Comparison of ENCODE assay signal across 18 cellular contexts in genomic region chr6:127608554-127609270, GRCh38. TPM values are rescaled to one million over a fixed set of nuclear protein-coding genes. Genes with fewer than 3 reads are reported as not detected.
DNase-seq lines count a peak whose midpoint lies in the region; ATAC-seq, FAIRE-seq and TF ChIP-seq lines count a peak whose summit lies in the region.
"Had no signal": no experiment of that assay in that cellular context is flagged by ENCODE, and none has a peak within 500 bp of the region (broad histone marks: within the 10 kb centered on the region; RNA-seq: fewer than 3 reads in every experiment).

No MANE protein-coding gene starts in this region.

- H3K9ac ChIP-seq in PC-3 (ENCODE audit: low read length), result no peak overlapping the region

- H3K9me3 ChIP-seq in PC-3 (ENCODE audit: low read length), result no peaks in the 10 kb centered on the region

- intact Hi-C loops in PC-3 (cut with micrococcal nuclease), result no loop called here

- FAIRE-seq in GM12891 (lab: Jason Lieb, UNC), result peak; percentile 9
- peak; percentile 5 for FAIRE-seq in GM12892 (lab: Jason Lieb, UNC)
- FAIRE-seq: GM12878, GM19239, K562 had no signal

- H3K4me2 ChIP-seq in PC-3 (ENCODE audit: low read length), result no peak overlapping the region

- TF ChIP-seq POLR2A in GM12891 (IDR thresholded peaks at IDR 0.05; ENCODE audit: low read depth, low read length) (no peak), GM12892 (IDR thresholded peaks at IDR 0.05; ENCODE audit: low read depth, low read length) (no peak)

- H3K27ac ChIP-seq in PC-3 (ENCODE audit: low read length) (no peak overlapping the region), foreskin keratinocyte (no peak overlapping the region)

- no peaks in the 10 kb centered on the region for H3K36me3 ChIP-seq in PC-3 (ENCODE audit: low read depth, low read length)

- no peak overlapping the region for H3K4me3 ChIP-seq in PC-3 (ENCODE audit: low read length)
- H3K4me3 ChIP-seq: GM12878, K562 had no signal

- DNase-seq in GM12891 (ENCODE audit: insufficient read length, low spot score) (no peak), GM12892 (ENCODE audit: insufficient read length) (no peak), PC-3 (peak; percentile 46), foreskin keratinocyte (peak in 1 of 2 donors; percentile 36), NCI-H2171 (lab: John Stamatoyannopoulos, UW) (no peak)
- DNase-seq: CD8-positive, alpha-beta T cell; COR-L47; DMS79 had no signal

- no peaks in the 10 kb centered on the region for H3K79me2 ChIP-seq in PC-3 (ENCODE audit: low read length)

- no TSS peak for BruUV-seq in PC-3 (replicated peaks; lab: Mats Ljungman, UMichigan)

- no peak overlapping the region for H2AFZ ChIP-seq in PC-3 (ENCODE audit: low read length)

- ATAC-seq in PC-3, result peak; percentile 35
- peak; percentile 50 for ATAC-seq in foreskin keratinocyte
- ATAC-seq in GM21390 (IDR thresholded peaks at IDR 0.05; ENCODE audit: unreplicated experiment), result no peak
- no peak for ATAC-seq in GM18867 (IDR thresholded peaks at IDR 0.05; ENCODE audit: unreplicated experiment)
- ATAC-seq: CD8-positive, alpha-beta T cell; GM12878; HCT116; K562 had no signal

- H3K27me3 ChIP-seq in PC-3 (ENCODE audit: low read length) (no peaks in the 10 kb centered on the region), foreskin keratinocyte (peaks cover 3% of the 10 kb centered on the region)

- H3F3A ChIP-seq in PC-3 (ENCODE audit: low read length, unreplicated experiment), result no peaks in the 10 kb centered on the region

- no peaks in the 10 kb centered on the region for H3K9me2 ChIP-seq in PC-3 (replicated peaks; ENCODE audit: low read length)

- POLR2A ChIA-PET in PC-3 (lab: Charles Lee; ENCODE audit: unreplicated experiment), result no interaction called here

- H3K4me1 ChIP-seq in PC-3 (ENCODE audit: insufficient read depth, low read length) (peaks cover 7% of the 10 kb centered on the region), foreskin keratinocyte (no peaks in the 10 kb centered on the region)

- H4K20me1 ChIP-seq in PC-3 (ENCODE audit: low read length), result no peaks in the 10 kb centered on the region

- TF ChIP-seq CTCF in PC-3 (conservative IDR thresholded peaks at IDR 0.05; ENCODE audit: low read depth, low read length) (no peak), foreskin keratinocyte (conservative IDR thresholded peaks at IDR 0.05) (no peak)

- CTCF ChIA-PET in PC-3 (lab: Charles Lee), result interaction anchor here (0.7 kb wide), 1 partner anchor 82 kb away, joined by 3 read pairs; no protein-coding TSS in a partner anchor

TF ChIP-seq in GM12891, 5 proteins besides CTCF, POLR2A, EP300 and RAD21:
- TF ChIP-seq POLR2AphosphoS5 (IDR thresholded peaks at IDR 0.05; ENCODE audit: low read depth, low read length) (no peak), TAF1 (IDR thresholded peaks at IDR 0.05; ENCODE audit: low read depth, low read length) (no peak), PAX5 (IDR thresholded peaks at IDR 0.05; ENCODE audit: insufficient read depth, low read length, severe bottlenecking) (no peak)
TF ChIP-seq in GM12891: peak in this region for 0.

RNA-seq across cellular contexts. Expression of gene C6orf58, which starts 31.7 kb away (rescaled TPM):
- polyA plus RNA-seq in GM12891 (2012; ENCODE audit: low read depth, missing spikeins), result not detected
- not detected for polyA plus RNA-seq in GM12892 (2012; ENCODE audit: missing spikeins)
- total RNA-seq in PC-3 (2014; rRNA removed) (not detected in 2 replicates), foreskin keratinocyte (0.07 and 0.10 TPM in 2 replicates)
- 0.14 and 0.16 TPM in 2 replicates for polyA plus RNA-seq in foreskin keratinocyte
- total RNA-seq: CD8-positive, alpha-beta T cell; G401; H4; K562 had no signal
- polyA plus RNA-seq: BJ, CD14-positive monocyte had no signal

Comparison
In these comparisons a context has a peak if more than half of its experiments do, and no peak if none do; other contexts are left out.
1. ATAC-seq: peak in PC-3 (single experiment) and foreskin keratinocyte (single experiment); none in GM21390 (single experiment) and GM18867 (single experiment).